In the genomic region with DNA sequence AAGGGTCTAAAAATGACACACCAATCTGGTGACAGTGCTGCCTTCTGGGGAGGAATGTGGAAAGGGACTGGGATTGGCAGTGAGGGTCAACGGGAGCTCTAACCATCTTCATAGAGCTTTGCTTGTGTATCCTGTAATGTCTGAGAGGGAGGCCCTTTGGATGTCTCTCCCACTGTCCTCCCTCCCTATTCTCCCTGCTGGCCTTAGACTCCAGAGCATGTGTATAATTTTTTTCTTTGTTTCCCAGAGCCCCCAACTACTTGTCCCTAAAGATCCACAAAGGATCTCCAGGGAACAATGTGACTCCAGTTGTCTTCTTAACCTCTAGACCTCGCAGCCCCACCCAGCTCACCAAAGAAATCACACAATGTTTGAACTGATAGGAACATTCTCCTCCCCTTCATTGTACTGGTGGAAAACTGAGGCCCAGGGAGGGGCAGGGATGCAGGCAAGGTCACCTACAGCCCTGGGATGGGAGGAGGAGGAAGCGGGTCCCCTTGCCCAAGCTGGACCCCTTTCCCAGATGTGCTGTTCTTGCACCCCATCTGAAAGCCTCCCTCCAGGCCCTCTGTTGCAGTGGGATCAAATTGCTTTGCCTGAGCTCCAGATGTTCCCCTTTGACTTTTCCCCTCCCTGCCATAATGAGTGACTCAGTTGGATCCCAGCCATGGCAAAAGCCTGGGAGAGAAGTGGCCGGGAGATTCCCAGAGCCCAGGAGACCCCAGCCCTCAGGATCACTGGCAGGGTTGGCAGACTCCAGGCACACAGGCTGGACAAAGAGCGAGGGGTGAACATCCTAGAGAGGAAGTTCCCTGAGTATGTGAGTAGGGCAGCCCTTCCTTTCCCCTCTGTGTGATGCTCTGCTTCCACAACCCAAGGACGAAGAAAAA, we compare ENCODE assay signal across 1 cellular context.
TF ChIP-seq lines count a peak whose summit lies in the region.

No MANE protein-coding gene starts in this region.

TF ChIP-seq in GM23338, 12 proteins besides CTCF, POLR2A, EP300 and RAD21 (continued from another document):
- TF ChIP-seq, protein P1, sequence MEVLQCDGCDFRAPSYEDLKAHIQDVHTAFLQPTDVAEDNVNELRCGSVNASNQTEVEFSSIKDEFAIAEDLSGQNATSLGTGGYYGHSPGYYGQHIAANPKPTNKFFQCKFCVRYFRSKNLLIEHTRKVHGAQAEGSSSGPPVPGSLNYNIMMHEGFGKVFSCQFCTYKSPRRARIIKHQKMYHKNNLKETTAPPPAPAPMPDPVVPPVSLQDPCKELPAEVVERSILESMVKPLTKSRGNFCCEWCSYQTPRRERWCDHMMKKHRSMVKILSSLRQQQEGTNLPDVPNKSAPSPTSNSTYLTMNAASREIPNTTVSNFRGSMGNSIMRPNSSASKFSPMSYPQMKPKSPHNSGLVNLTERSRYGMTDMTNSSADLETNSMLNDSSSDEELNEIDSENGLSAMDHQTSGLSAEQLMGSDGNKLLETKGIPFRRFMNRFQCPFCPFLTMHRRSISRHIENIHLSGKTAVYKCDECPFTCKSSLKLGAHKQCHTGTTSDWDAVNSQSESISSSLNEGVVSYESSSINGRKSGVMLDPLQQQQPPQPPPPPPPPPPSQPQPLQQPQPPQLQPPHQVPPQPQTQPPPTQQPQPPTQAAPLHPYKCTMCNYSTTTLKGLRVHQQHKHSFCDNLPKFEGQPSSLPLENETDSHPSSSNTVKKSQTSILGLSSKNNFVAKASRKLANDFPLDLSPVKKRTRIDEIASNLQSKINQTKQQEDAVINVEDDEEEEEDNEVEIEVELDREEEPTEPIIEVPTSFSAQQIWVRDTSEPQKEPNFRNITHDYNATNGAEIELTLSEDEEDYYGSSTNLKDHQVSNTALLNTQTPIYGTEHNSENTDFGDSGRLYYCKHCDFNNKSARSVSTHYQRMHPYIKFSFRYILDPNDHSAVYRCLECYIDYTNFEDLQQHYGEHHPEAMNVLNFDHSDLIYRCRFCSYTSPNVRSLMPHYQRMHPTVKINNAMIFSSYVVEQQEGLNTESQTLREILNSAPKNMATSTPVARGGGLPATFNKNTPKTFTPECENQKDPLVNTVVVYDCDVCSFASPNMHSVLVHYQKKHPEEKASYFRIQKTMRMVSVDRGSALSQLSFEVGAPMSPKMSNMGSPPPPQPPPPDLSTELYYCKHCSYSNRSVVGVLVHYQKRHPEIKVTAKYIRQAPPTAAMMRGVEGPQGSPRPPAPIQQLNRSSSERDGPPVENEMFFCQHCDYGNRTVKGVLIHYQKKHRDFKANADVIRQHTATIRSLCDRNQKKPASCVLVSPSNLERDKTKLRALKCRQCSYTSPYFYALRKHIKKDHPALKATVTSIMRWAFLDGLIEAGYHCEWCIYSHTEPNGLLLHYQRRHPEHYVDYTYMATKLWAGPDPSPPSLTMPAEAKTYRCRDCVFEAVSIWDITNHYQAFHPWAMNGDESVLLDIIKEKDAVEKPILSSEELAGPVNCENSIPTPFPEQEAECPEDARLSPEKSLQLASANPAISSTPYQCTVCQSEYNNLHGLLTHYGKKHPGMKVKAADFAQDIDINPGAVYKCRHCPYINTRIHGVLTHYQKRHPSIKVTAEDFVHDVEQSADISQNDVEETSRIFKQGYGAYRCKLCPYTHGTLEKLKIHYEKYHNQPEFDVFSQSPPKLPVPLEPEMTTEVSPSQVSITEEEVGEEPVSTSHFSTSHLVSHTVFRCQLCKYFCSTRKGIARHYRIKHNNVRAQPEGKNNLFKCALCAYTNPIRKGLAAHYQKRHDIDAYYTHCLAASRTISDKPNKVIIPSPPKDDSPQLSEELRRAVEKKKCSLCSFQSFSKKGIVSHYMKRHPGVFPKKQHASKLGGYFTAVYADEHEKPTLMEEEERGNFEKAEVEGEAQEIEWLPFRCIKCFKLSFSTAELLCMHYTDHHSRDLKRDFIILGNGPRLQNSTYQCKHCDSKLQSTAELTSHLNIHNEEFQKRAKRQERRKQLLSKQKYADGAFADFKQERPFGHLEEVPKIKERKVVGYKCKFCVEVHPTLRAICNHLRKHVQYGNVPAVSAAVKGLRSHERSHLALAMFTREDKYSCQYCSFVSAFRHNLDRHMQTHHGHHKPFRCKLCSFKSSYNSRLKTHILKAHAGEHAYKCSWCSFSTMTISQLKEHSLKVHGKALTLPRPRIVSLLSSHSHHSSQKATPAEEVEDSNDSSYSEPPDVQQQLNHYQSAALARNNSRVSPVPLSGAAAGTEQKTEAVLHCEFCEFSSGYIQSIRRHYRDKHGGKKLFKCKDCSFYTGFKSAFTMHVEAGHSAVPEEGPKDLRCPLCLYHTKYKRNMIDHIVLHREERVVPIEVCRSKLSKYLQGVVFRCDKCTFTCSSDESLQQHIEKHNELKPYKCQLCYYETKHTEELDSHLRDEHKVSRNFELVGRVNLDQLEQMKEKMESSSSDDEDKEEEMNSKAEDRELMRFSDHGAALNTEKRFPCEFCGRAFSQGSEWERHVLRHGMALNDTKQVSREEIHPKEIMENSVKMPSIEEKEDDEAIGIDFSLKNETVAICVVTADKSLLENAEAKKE (CRISPR knock-in tag; IDR thresholded peaks at IDR 0.05) = no peak
- TF ChIP-seq CREB1 (CRISPR knock-in tag; IDR thresholded peaks at IDR 0.05; ENCODE audit: low read depth) = no peak
- no peak for TF ChIP-seq STAT1 (IDR thresholded peaks at IDR 0.05; ENCODE audit: unreplicated experiment)
- TF ChIP-seq, protein P2, sequence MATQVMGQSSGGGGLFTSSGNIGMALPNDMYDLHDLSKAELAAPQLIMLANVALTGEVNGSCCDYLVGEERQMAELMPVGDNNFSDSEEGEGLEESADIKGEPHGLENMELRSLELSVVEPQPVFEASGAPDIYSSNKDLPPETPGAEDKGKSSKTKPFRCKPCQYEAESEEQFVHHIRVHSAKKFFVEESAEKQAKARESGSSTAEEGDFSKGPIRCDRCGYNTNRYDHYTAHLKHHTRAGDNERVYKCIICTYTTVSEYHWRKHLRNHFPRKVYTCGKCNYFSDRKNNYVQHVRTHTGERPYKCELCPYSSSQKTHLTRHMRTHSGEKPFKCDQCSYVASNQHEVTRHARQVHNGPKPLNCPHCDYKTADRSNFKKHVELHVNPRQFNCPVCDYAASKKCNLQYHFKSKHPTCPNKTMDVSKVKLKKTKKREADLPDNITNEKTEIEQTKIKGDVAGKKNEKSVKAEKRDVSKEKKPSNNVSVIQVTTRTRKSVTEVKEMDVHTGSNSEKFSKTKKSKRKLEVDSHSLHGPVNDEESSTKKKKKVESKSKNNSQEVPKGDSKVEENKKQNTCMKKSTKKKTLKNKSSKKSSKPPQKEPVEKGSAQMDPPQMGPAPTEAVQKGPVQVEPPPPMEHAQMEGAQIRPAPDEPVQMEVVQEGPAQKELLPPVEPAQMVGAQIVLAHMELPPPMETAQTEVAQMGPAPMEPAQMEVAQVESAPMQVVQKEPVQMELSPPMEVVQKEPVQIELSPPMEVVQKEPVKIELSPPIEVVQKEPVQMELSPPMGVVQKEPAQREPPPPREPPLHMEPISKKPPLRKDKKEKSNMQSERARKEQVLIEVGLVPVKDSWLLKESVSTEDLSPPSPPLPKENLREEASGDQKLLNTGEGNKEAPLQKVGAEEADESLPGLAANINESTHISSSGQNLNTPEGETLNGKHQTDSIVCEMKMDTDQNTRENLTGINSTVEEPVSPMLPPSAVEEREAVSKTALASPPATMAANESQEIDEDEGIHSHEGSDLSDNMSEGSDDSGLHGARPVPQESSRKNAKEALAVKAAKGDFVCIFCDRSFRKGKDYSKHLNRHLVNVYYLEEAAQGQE (IDR thresholded peaks at IDR 0.05; ENCODE audit: unreplicated experiment) = no peak
- TF ChIP-seq ZNF331 (CRISPR knock-in tag; IDR thresholded peaks at IDR 0.05; ENCODE audit: low read depth) = no peak
- TF ChIP-seq EZH2phosphoT487 (IDR thresholded peaks at IDR 0.05; ENCODE audit: unreplicated experiment) = no peak
- no peak for TF ChIP-seq JUNB (IDR thresholded peaks at IDR 0.05; ENCODE audit: unreplicated experiment)
- no peak for TF ChIP-seq POLR2AphosphoS5 (IDR thresholded peaks at IDR 0.05; ENCODE audit: low read depth)
- no peak for TF ChIP-seq ZNF114 (CRISPR knock-in tag; IDR thresholded peaks at IDR 0.05)
- no peak for TF ChIP-seq EZH2 (IDR thresholded peaks at IDR 0.05; ENCODE audit: low read depth, unreplicated experiment)
